8 cellular contexts compared by ENCODE assay signal in genomic region chr2:231513746-231514224, GRCh38. TPM values are rescaled to one million over a fixed set of nuclear protein-coding genes. Genes with fewer than 3 reads are reported as not detected.
DNase-seq lines count a peak whose midpoint lies in the region; ATAC-seq, FAIRE-seq and TF ChIP-seq lines count a peak whose summit lies in the region.

No MANE protein-coding gene starts in this region.

- H3K4me1 ChIP-seq in GM12878 (ENCODE audit: control insufficient read depth, insufficient read depth, low read length) (peaks cover 9% of the 10 kb centered on the region), lung (ENCODE audit: control insufficient read depth in 2 of 2, insufficient read depth in 2 of 2, low read length in 2 of 2) (peaks cover 0 to 2% of the 10 kb centered on the region in 2 donors), upper lobe of left lung (peaks cover 6 to 13% (median 7%) of the 10 kb centered on the region in 4 donors)

- peak overlapping the region; percentile 88 for H3K27ac Mint-ChIP-seq in activated naive CD4-positive, alpha-beta T cell treated with anti-CD3 and anti-CD28 coated beads, Interleukin-2, amount 10 ng/mL, durations not matched to agents 7 days and 5 days

- in situ Hi-C loops in GM12878 (cut with MboI) = no loop called here

- TSS peak; percentile 94 for BruUV-seq in GM12878 (replicated peaks; lab: Mats Ljungman, UMichigan)

- H3K36me3 ChIP-seq in GM12878 (ENCODE audit: control insufficient read depth in 2 of 2, insufficient read depth in 2 of 2, low read length in 1 of 2) (no peaks in the 10 kb centered on the region; a peak in 1 of 4 replicates), lung (ENCODE audit: control insufficient read depth in 2 of 2, insufficient read depth in 2 of 2, low read length in 2 of 2) (peaks cover 0 to 1% of the 10 kb centered on the region in 2 donors), upper lobe of left lung (no peaks in the 10 kb centered on the region)

- ATAC-seq in GM12878 (no peak), lung (ENCODE audit: insufficient read depth, low FRiP score) (no peak), upper lobe of left lung (ENCODE audit: low FRiP score in 2 of 2) (no peak)

- peaks cover 9% of the 10 kb centered on the region for H3K79me2 ChIP-seq in GM12878 (ENCODE audit: control insufficient read depth, insufficient read depth, low read length)

- H3K4me2 ChIP-seq in GM12878 (ENCODE audit: control insufficient read depth, insufficient read depth) = peak overlapping the region; percentile 91

- peak overlapping the region; percentile 81 for H3K4me3 Mint-ChIP-seq in activated naive CD4-positive, alpha-beta T cell treated with anti-CD3 and anti-CD28 coated beads, Interleukin-2, amount 10 ng/mL, durations not matched to agents 7 days and 5 days

- TF ChIP-seq POLR2A in GM12878 (IDR thresholded peaks at IDR 0.05; ENCODE audit: low read depth, low read length) (no peak), upper lobe of left lung (IDR thresholded peaks at IDR 0.05) (no peak)

- CTCF ChIA-PET in activated naive CD4-positive, alpha-beta T cell treated with anti-CD3 and anti-CD28 coated beads, Interleukin-2, amount 10 ng/mL, durations not matched to agents 7 days and 5 days (lab: Charles Lee) = no interaction called here
- CTCF ChIA-PET in GM12878 (lab: Yijun Ruan, JAX) = interaction anchor here (0.7 to 2.1 kb wide), 4 partner anchors 12 to 1231 kb away, joined by 3 to 9 read pairs (median 5); no protein-coding TSS in a partner anchor

- RAD21 ChIA-PET in GM12878 (lab: Charles Lee; ENCODE audit: unreplicated experiment) = interaction anchor here (1.0 to 2.0 kb wide), 3 partner anchors 31 to 201 kb away, joined by 3 to 5 read pairs (median 5); no protein-coding TSS in a partner anchor

- no peaks in the 10 kb centered on the region for H3K27me3 ChIP-seq in GM12878 (replicated peaks in 1 of 2; ENCODE audit: control insufficient read depth in 2 of 2, insufficient read depth in 2 of 2, low read length in 1 of 2)
- H3K27me3 ChIP-seq in lung (ENCODE audit: control insufficient read depth, insufficient read depth) = no peaks in the 10 kb centered on the region
- no peaks in the 10 kb centered on the region for H3K27me3 ChIP-seq in upper lobe of left lung

- no peaks in the 10 kb centered on the region for H4K20me1 ChIP-seq in GM12878 (ENCODE audit: control insufficient read depth, insufficient read depth)

- H3K9me3 Mint-ChIP-seq in activated naive CD4-positive, alpha-beta T cell treated with anti-CD3 and anti-CD28 coated beads, Interleukin-2, amount 10 ng/mL, durations not matched to agents 7 days and 5 days = no peaks in the 10 kb centered on the region

- TF ChIP-seq EP300 in GM12878 (IDR thresholded peaks at IDR 0.05; ENCODE audit: borderline replicate concordance in 1 of 2, control insufficient read depth in 1 of 2, low read depth in 2 of 2, low read length in 2 of 2) (no peak), upper lobe of left lung (IDR thresholded peaks at IDR 0.05) (no peak)

- SMC1A ChIA-PET in GM12878 (lab: Charles Lee; ENCODE audit: uncharacterized antibody, unreplicated experiment) = interaction anchor here (1.1 to 2.0 kb wide), 4 partner anchors 8 to 45 kb away, joined by 3 to 8 read pairs (median 4); no protein-coding TSS in a partner anchor

- intact Hi-C loops in GM12878 (cut with micrococcal nuclease; ENCODE audit: unreplicated experiment) = no loop called here

- peak overlapping the region; percentile 98 for H2AFZ ChIP-seq in GM12878 (ENCODE audit: control insufficient read depth, low read depth, low read length)

- TF ChIP-seq RAD21 in GM12878 (IDR thresholded peaks at IDR 0.05; ENCODE audit: insufficient read depth, low read depth, low read length) = no peak

- H3K4me3 ChIP-seq in GM12878 (peak overlapping the region; percentile 91), lung (peak overlapping the region; percentile 59), upper lobe of left lung (peak overlapping the region; percentile 55 to 72 (median 58))

- H3K36me3 Mint-ChIP-seq in activated naive CD4-positive, alpha-beta T cell treated with anti-CD3 and anti-CD28 coated beads, Interleukin-2, amount 10 ng/mL, durations not matched to agents 7 days and 5 days = peaks cover 2% of the 10 kb centered on the region

- H3K27me3 Mint-ChIP-seq in activated naive CD4-positive, alpha-beta T cell treated with anti-CD3 and anti-CD28 coated beads, Interleukin-2, amount 10 ng/mL, durations not matched to agents 7 days and 5 days = peaks cover 18% of the 10 kb centered on the region

- H3K4me1 Mint-ChIP-seq in activated naive CD4-positive, alpha-beta T cell treated with anti-CD3 and anti-CD28 coated beads, Interleukin-2, amount 10 ng/mL, durations not matched to agents 7 days and 5 days = peaks cover 25% of the 10 kb centered on the region

- H3K9me3 ChIP-seq in GM12878 (replicated peaks; ENCODE audit: control insufficient read depth, insufficient read depth, low read length) = no peaks in the 10 kb centered on the region; the same call in 2 of the 3 replicates
- no peaks in the 10 kb centered on the region for H3K9me3 ChIP-seq in lung (ENCODE audit: control insufficient read depth in 2 of 2, insufficient read depth in 1 of 2, low read length in 1 of 2)
- no peaks in the 10 kb centered on the region for H3K9me3 ChIP-seq in upper lobe of left lung

- H3K9ac ChIP-seq in GM12878 (ENCODE audit: control insufficient read depth, insufficient read depth, low read length) = peak overlapping the region; percentile 95

- TF ChIP-seq CTCF in GM12878 (IDR thresholded peaks at IDR 0.05 in 2 of 3, conservative IDR thresholded peaks at IDR 0.05 in 1 of 3; ENCODE audit: control insufficient read depth in 2 of 3, extremely low read depth in 1 of 3, insufficient read depth in 1 of 3, low read depth in 3 of 3, low read length in 3 of 3) (no peak), lung (IDR thresholded peaks at IDR 0.05; ENCODE audit: control extremely low read depth, extremely low read depth) (no peak), upper lobe of left lung (IDR thresholded peaks at IDR 0.05) (no peak)

- POLR2A ChIA-PET in GM12878 (lab: Charles Lee) = interaction anchor here (0.5 to 2.5 kb wide), 4 partner anchors 21 to 91 kb away, joined by 3 to 12 read pairs (median 4); partner anchors contain the start of gene NCL

- 10% methylated on average over 6 of the region's 7 CpGs for WGBS in GM12878 (ENCODE audit: insufficient coverage, insufficient replicate concordance, low lambda C conversion rate, missing lambda C conversion rate)
- WGBS in lung, 2 donors = 19 to 24% methylated on average over 7 of the region's 7 CpGs
- 22 to 23% methylated on average over 6 to 7 of the region's 7 CpGs for WGBS in upper lobe of left lung, 2 donors

- DNase-seq in activated naive CD4-positive, alpha-beta T cell treated with anti-CD3 and anti-CD28 coated beads, Interleukin-2, amount 10 ng/mL, durations not matched to agents 7 days and 5 days = no peak
- no peak for DNase-seq in activated naive CD4-positive, alpha-beta T cell treated with anti-CD3 and anti-CD28 coated beads, Interleukin-2, amount 50 U/mL, for 16 hours
- DNase-seq in GM12878 (ENCODE audit: low read depth, low spot score) (no peak), lung (ENCODE audit: low spot score) (no peak), upper lobe of left lung (no peak), EL (no peak)
- DNase-seq in stimulated activated CD8-positive, alpha-beta memory T cell treated with anti-CD3 and anti-CD28 coated beads, Interleukin-4, amount 100 ng/mL, for 48 hours = no peak
- DNase-seq in central memory CD4-positive, alpha-beta T cell = no peak

- FAIRE-seq in GM12878 (lab: Jason Lieb, UNC) = no peak

- H3K27ac ChIP-seq in GM12878 (ENCODE audit: control insufficient read depth, insufficient read depth) (peak overlapping the region; percentile 82), lung (ENCODE audit: low read depth in 1 of 2, low read length in 1 of 2) (peak overlapping the region; percentile 81 to 95), upper lobe of left lung (peak overlapping the region; percentile 84 to 90 (median 88))

RNA-seq across cellular contexts. Expression of gene NMUR1, which starts 16.5 kb away (rescaled TPM):
- 0.21 and 0.22 TPM in 2 replicates for total RNA-seq in GM12878 (2013; cell fraction: nucleolus; rRNA removed)
- total RNA-seq in GM12878 (2014; rRNA removed) = under 0.01 and 0.05 TPM in 2 replicates
- total RNA-seq in GM12878 (2014; rRNA removed; fragmentation: Illumina TruSeq; extraction: Trizol) = not detected in 2 replicates
- 0.08 TPM in 1 of 2 replicates, not detected in the other for total RNA-seq in GM12878 (2021)
- not detected for polyA plus RNA-seq in GM12878 (2011; ENCODE audit: low read depth)
- polyA plus RNA-seq in GM12878 (2011; rRNA removed) = 0.01 and 0.03 TPM in 2 replicates
- 0.02 and 0.06 TPM in 2 replicates for polyA plus RNA-seq in GM12878 (2011; cell fraction: cytosol; rRNA removed)
- 0.06 and 0.09 TPM in 2 replicates for polyA plus RNA-seq in GM12878 (2011; cell fraction: nucleus; rRNA removed)
- polyA plus RNA-seq in GM12878 (2012) = 0.08 and 0.15 TPM in 2 replicates
- not detected in 2 replicates for polyA plus RNA-seq in GM12878 (2014; fragmentation: Illumina TruSeq; extraction: Trizol)
- under 1 TPM in 1 of 2 experiments, not detected in 1; 0.02 TPM for polyA plus RNA-seq in GM12878 (2014; fragmentation: Nextera tagmentation; extraction: Ambion mirVana)
- polyA plus RNA-seq in GM12878 (2014; rRNA removed) = 0.03 TPM in 1 of 2 replicates, not detected in the other
- polyA plus RNA-seq in GM12878 (2016; fragmentation: Nextera tagmentation; extraction: Ambion mirVana) = under 1 TPM in 1 of 2 experiments, not detected in 1; 0.04 TPM
- polyA minus RNA-seq in GM12878 (2011; rRNA and poly(A)+ RNA removed) = not detected in 2 replicates
- not detected in 2 replicates for polyA minus RNA-seq in GM12878 (2011; cell fraction: cytosol; rRNA and poly(A)+ RNA removed)
- polyA minus RNA-seq in GM12878 (2011; cell fraction: nucleus; rRNA and poly(A)+ RNA removed) = 0.19 TPM in 1 of 2 replicates, not detected in the other
- total RNA-seq in lung = 1 to 10 TPM in 1 of 2 donors, under 1 TPM in 1; 0.65 to 1.2 TPM
- under 1 TPM; 0.72 to 0.89 TPM for polyA plus RNA-seq in lung
- total RNA-seq in upper lobe of left lung = 1 to 10 TPM; 1.1 to 2.4 (median 1.9) TPM

RNA-seq across cellular contexts. Expression of gene NCL, which starts 49.5 kb away (rescaled TPM):
- 271 and 296 TPM in 2 replicates for total RNA-seq in GM12878 (2013; cell fraction: nucleolus; rRNA removed)
- 301 and 317 TPM in 2 replicates for total RNA-seq in GM12878 (2014; rRNA removed)
- total RNA-seq in GM12878 (2014; rRNA removed; fragmentation: Illumina TruSeq; extraction: Trizol) = 459 and 461 TPM in 2 replicates
- 900 and 966 TPM in 2 replicates for total RNA-seq in GM12878 (2021)
- polyA plus RNA-seq in GM12878 (2011; ENCODE audit: low read depth) = 233 TPM
- polyA plus RNA-seq in GM12878 (2011; rRNA removed) = 176 and 189 TPM in 2 replicates
- polyA plus RNA-seq in GM12878 (2011; cell fraction: cytosol; rRNA removed) = 105 TPM in 2 replicates
- polyA plus RNA-seq in GM12878 (2011; cell fraction: nucleus; rRNA removed) = 133 and 277 TPM in 2 replicates
- 330 and 352 TPM in 2 replicates for polyA plus RNA-seq in GM12878 (2012)
- polyA plus RNA-seq in GM12878 (2014; fragmentation: Illumina TruSeq; extraction: Trizol) = 1,046 and 1,376 TPM in 2 replicates
- polyA plus RNA-seq in GM12878 (2014; fragmentation: Nextera tagmentation; extraction: Ambion mirVana) = 100 to 1,000 TPM; 123 to 251 TPM
- 593 and 599 TPM in 2 replicates for polyA plus RNA-seq in GM12878 (2014; rRNA removed)
- polyA plus RNA-seq in GM12878 (2016; fragmentation: Nextera tagmentation; extraction: Ambion mirVana) = 1,000 to 10,000 TPM; 1,206 to 1,207 TPM
- polyA minus RNA-seq in GM12878 (2011; rRNA and poly(A)+ RNA removed) = 57.9 and 116 TPM in 2 replicates
- polyA minus RNA-seq in GM12878 (2011; cell fraction: cytosol; rRNA and poly(A)+ RNA removed) = 59.3 and 81.9 TPM in 2 replicates
- 50.3 and 85.2 TPM in 2 replicates for polyA minus RNA-seq in GM12878 (2011; cell fraction: nucleus; rRNA and poly(A)+ RNA removed)
- 100 to 1,000 TPM; 321 to 373 TPM for total RNA-seq in lung
- polyA plus RNA-seq in lung = 100 to 1,000 TPM; 144 to 341 TPM
- total RNA-seq in upper lobe of left lung = 100 to 1,000 TPM; 113 to 299 (median 194) TPM
